ENCODE assay signal across 18 cellular contexts in the genomic region with DNA sequence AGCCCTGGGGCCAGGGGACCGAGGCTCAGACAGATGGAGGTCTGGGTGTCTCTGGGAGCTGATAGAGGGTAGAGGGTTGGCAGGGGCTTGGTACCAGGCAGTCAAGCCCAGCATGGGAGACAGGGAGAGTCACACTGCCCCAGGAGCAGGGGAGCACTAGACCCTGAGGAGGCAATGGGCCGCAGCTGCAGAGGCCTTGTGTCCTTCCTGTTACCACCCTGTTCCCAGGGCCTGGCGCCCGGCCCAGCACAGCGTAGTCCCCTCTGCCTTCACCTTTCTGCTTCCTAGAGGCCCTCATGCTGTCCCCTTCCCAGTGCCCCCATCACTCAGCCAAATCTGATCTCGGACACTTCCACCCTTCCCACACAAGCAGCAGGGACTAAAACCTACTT. TPM values are rescaled to one million over a fixed set of nuclear protein-coding genes. Genes with fewer than 3 reads are reported as not detected.
DNase-seq lines count a peak whose midpoint lies in the region; ATAC-seq and TF ChIP-seq lines count a peak whose summit lies in the region.
"Had no signal": no experiment of that assay in that cellular context is flagged by ENCODE, and none has a peak within 500 bp of the region (broad histone marks: within the 10 kb centered on the region; RNA-seq: fewer than 3 reads in every experiment).

No MANE protein-coding gene starts in this region.

- H3K9me3 ChIP-seq in OCI-LY1 (ENCODE audit: low read length) = no peaks in the 10 kb centered on the region
- no peaks in the 10 kb centered on the region for H3K9me3 ChIP-seq in lower lobe of right lung
- H3K9me3 ChIP-seq: breast epithelium, esophagus muscularis mucosa, suprapubic skin had no signal

- H3K27me3 ChIP-seq in OCI-LY1 (ENCODE audit: insufficient read depth, low read length) = no peaks in the 10 kb centered on the region
- no peaks in the 10 kb centered on the region for H3K27me3 ChIP-seq in lower lobe of right lung (ENCODE audit: low read depth)
- H3K27me3 ChIP-seq: breast epithelium, esophagus muscularis mucosa, suprapubic skin had no signal

- intact Hi-C loops in lower lobe of right lung (cut with DNase I) = no loop called here

- no peak for ATAC-seq in stimulated activated naive CD8-positive, alpha-beta T cell treated with anti-CD3 and anti-CD28 coated beads, Interleukin-15, amount 100 ng/mL, for 72 hours
- ATAC-seq in stimulated activated naive CD8-positive, alpha-beta T cell treated with anti-CD3 and anti-CD28 coated beads, Interleukin-15, Interleukin-2, amounts not matched to agents 100 U/mL and 50 U/mL, for 24 hours = no peak
- ATAC-seq in lower lobe of right lung (peak in 1 of 2 donors; percentile 6), GM21576 (IDR thresholded peaks at IDR 0.05; ENCODE audit: unreplicated experiment) (no peak)
- ATAC-seq: K562 had no signal

- no peaks in the 10 kb centered on the region for H3F3A ChIP-seq in OCI-LY1 (ENCODE audit: insufficient read depth, low read length)

- H4K20me1 ChIP-seq in OCI-LY1 (ENCODE audit: insufficient read depth, low read length) = no peaks in the 10 kb centered on the region

- H3K9me3 Mint-ChIP-seq in stimulated activated naive CD8-positive, alpha-beta T cell treated with anti-CD3 and anti-CD28 coated beads, Interleukin-15, amount 100 ng/mL, for 72 hours = no peaks in the 10 kb centered on the region
- H3K9me3 Mint-ChIP-seq: immature natural killer cell, memory B cell had no signal

- no peak overlapping the region for H3K4me3 Mint-ChIP-seq in stimulated activated naive CD8-positive, alpha-beta T cell treated with anti-CD3 and anti-CD28 coated beads, Interleukin-15, amount 100 ng/mL, for 72 hours
- H3K4me3 Mint-ChIP-seq: immature natural killer cell, memory B cell had no signal

- H3K4me1 ChIP-seq in OCI-LY1 (ENCODE audit: insufficient read depth, low read length, severe bottlenecking) = peaks cover 13% of the 10 kb centered on the region
- H3K4me1 ChIP-seq in lower lobe of right lung = peaks cover 50% of the 10 kb centered on the region
- H3K4me1 ChIP-seq: breast epithelium had no signal

- no peak for DNase-seq in stimulated activated naive CD8-positive, alpha-beta T cell treated with anti-CD3 and anti-CD28 coated beads, Interleukin-15, amount 100 ng/mL, for 72 hours
- no peak for DNase-seq in stimulated activated naive CD8-positive, alpha-beta T cell treated with anti-CD3 and anti-CD28 coated beads, Interleukin-15, Interleukin-2, amounts not matched to agents 100 U/mL and 50 U/mL, for 24 hours
- DNase-seq in lower lobe of right lung (no peak), GM10266 (ENCODE audit: extremely low spot score) (no peak), COLO668 (lab: John Stamatoyannopoulos, UW; ENCODE audit: unreplicated experiment) (no peak)
- DNase-seq: activated naive CD4-positive, alpha-beta T cell; AML-193; DMS 273 treated with DMSO at 0.1 percent for 48 hours; immature natural killer cell; NCI-H1105 treated with DMSO at 0.1 percent for 48 hours; NCI-H2171 had no signal

- no peaks in the 10 kb centered on the region for H3K79me2 ChIP-seq in OCI-LY1 (ENCODE audit: insufficient read depth, low read length)

- peak overlapping the region; percentile 41 for H3K27ac ChIP-seq in OCI-LY1 (ENCODE audit: low read depth, low read length, poor library complexity, severe bottlenecking)
- peak overlapping the region; percentile 43 for H3K27ac ChIP-seq in lower lobe of right lung
- H3K27ac ChIP-seq: esophagus muscularis mucosa, suprapubic skin had no signal

- no peak for TF ChIP-seq CTCF in OCI-LY1 (IDR thresholded peaks at IDR 0.05; ENCODE audit: low read length)
- no peak for TF ChIP-seq CTCF in lower lobe of right lung (IDR thresholded peaks at IDR 0.05)
- TF ChIP-seq CTCF in GM10266 (IDR thresholded peaks at IDR 0.05; ENCODE audit: control insufficient read depth, insufficient read depth, low read depth, missing control alignments) = no peak

- H3K27me3 Mint-ChIP-seq in stimulated activated naive CD8-positive, alpha-beta T cell treated with anti-CD3 and anti-CD28 coated beads, Interleukin-15, amount 100 ng/mL, for 72 hours = no peaks in the 10 kb centered on the region
- H3K27me3 Mint-ChIP-seq: memory B cell had no signal

- H3K27ac Mint-ChIP-seq in stimulated activated naive CD8-positive, alpha-beta T cell treated with anti-CD3 and anti-CD28 coated beads, Interleukin-15, amount 100 ng/mL, for 72 hours = peak overlapping the region; percentile 63 to 88
- H3K27ac Mint-ChIP-seq: immature natural killer cell, memory B cell had no signal

- peak overlapping the region; percentile 24; the same call in 1 of the 2 replicates for H3K4me2 ChIP-seq in OCI-LY1 (ENCODE audit: low read length)

- H2AFZ ChIP-seq in OCI-LY1 (ENCODE audit: low read length) = no peak overlapping the region

- no peaks in the 10 kb centered on the region for H3K9me2 ChIP-seq in OCI-LY1 (ENCODE audit: low read depth, low read length)

- H3K4me1 Mint-ChIP-seq in stimulated activated naive CD8-positive, alpha-beta T cell treated with anti-CD3 and anti-CD28 coated beads, Interleukin-15, amount 100 ng/mL, for 72 hours = peaks cover 46% of the 10 kb centered on the region
- H3K4me1 Mint-ChIP-seq: immature natural killer cell had no signal

- no peak overlapping the region for H3K4me3 ChIP-seq in OCI-LY1 (ENCODE audit: low read depth, low read length, poor library complexity, severe bottlenecking)
- H3K4me3 ChIP-seq in lower lobe of right lung = no peak overlapping the region
- H3K4me3 ChIP-seq: breast epithelium, esophagus muscularis mucosa, K562, suprapubic skin had no signal

- no peaks in the 10 kb centered on the region for H3K36me3 ChIP-seq in OCI-LY1 (ENCODE audit: insufficient read depth, low read length)
- no peaks in the 10 kb centered on the region for H3K36me3 ChIP-seq in lower lobe of right lung
- H3K36me3 ChIP-seq: breast epithelium, esophagus muscularis mucosa, suprapubic skin had no signal

- no peak overlapping the region for H3K9ac ChIP-seq in OCI-LY1 (ENCODE audit: low read length)

RNA-seq across cellular contexts. Expression of a gene that starts 6.8 kb away (rescaled TPM):
- 69.8 TPM for total RNA-seq in lower lobe of right lung

RNA-seq across cellular contexts. Expression of a gene that starts 8.0 kb away (rescaled TPM):
- total RNA-seq in lower lobe of right lung = not detected
- total RNA-seq: breast epithelium, esophagus muscularis mucosa, K562, suprapubic skin had no signal

RNA-seq across cellular contexts. Expression of a gene that starts 46.9 kb away (rescaled TPM):
- 2.2 TPM for total RNA-seq in lower lobe of right lung
